ENCODE assay signal across 8 cellular contexts in genomic region chr19:44164673-44165512, GRCh38. TPM values are rescaled to one million over a fixed set of nuclear protein-coding genes. Genes with fewer than 3 reads are reported as not detected.
DNase-seq lines count a peak whose midpoint lies in the region; ATAC-seq lines count a peak whose summit lies in the region.

Gene ZNF226 (plus strand): TSS chr19:44165100. CDS start chr19:44170081, 4,981 bp downstream.

- peak; percentile 89 for ATAC-seq in GM19455 (IDR thresholded peaks at IDR 0.05; ENCODE audit: unreplicated experiment)

- peak within 1 kb of the TSS; percentile 58 for H3K4me2 ChIP-seq in mesenchymal stem cell (ENCODE audit: low read length, poor library complexity, severe bottlenecking)

- peak within 1 kb of the TSS; percentile 98 for H2BK15ac ChIP-seq in mesenchymal stem cell (ENCODE audit: low read depth, poor library complexity, severe bottlenecking)

- H3K79me1 ChIP-seq in mesenchymal stem cell (replicated peaks; ENCODE audit: low read length, poor library complexity, severe bottlenecking), result peaks cover 18% of the 10 kb centered on the region

- peak within 1 kb of the TSS; percentile 94 to 98 (median 98) for H3K4me3 Mint-ChIP-seq in CD4-positive, alpha-beta memory T cell

- H4K91ac ChIP-seq in mesenchymal stem cell (ENCODE audit: low read length), result no peak within 1 kb of the TSS

- no peak within 1 kb of the TSS for H2BK5ac ChIP-seq in mesenchymal stem cell (ENCODE audit: low read depth, low read length, poor library complexity, severe bottlenecking)

- H3K18ac ChIP-seq in mesenchymal stem cell (ENCODE audit: low read depth in 1 of 2, low read length in 2 of 2), result peak within 1 kb of the TSS; percentile 70 to 95

- H3K36me3 Mint-ChIP-seq in CD4-positive, alpha-beta memory T cell, result peaks cover 48 to 49% of the 10 kb centered on the region in 2 donors

- peak within 1 kb of the TSS; percentile 56 for H2BK120ac ChIP-seq in mesenchymal stem cell (ENCODE audit: low read depth, low read length)

- 1% methylated on average over 22 of the region's 32 CpGs for WGBS in mesenchymal stem cell

- H2BK12ac ChIP-seq in mesenchymal stem cell (ENCODE audit: low read length in 2 of 2), result no peak within 1 kb of the TSS

- H3K27ac Mint-ChIP-seq in CD4-positive, alpha-beta memory T cell, result peak within 1 kb of the TSS; percentile 82 to 98 (median 96)

- H2AFZ ChIP-seq in mesenchymal stem cell (ENCODE audit: low read depth, low read length), result peak within 1 kb of the TSS; percentile 46

- peaks cover 0 to 1% of the 10 kb centered on the region in 2 donors for H3K27me3 Mint-ChIP-seq in CD4-positive, alpha-beta memory T cell

- H3K9ac ChIP-seq in endocrine pancreas (ENCODE audit: control insufficient read depth, insufficient read depth, low read length) (peak within 1 kb of the TSS; percentile 99), mesenchymal stem cell (ENCODE audit: low read length) (peak within 1 kb of the TSS; percentile 96)

- intact Hi-C loops in CD4-positive, alpha-beta memory T cell (cut with micrococcal nuclease), result loop anchor here (1.0 kb wide), 7 partner anchors 24 to 163 kb away; partner anchors contain the start of genes ZNF224, ZNF225, ZNF227 and ZNF230

- CTCF ChIA-PET in CD4-positive, alpha-beta memory T cell (lab: Charles Lee; ENCODE audit: partially characterized antibody), result interaction anchor here (1.0 to 1.4 kb wide), 2 partner anchors 47 to 62 kb away, joined by 3 read pairs; partner anchors contain the start of gene ZNF227

- no peak within 1 kb of the TSS for H3K23ac ChIP-seq in mesenchymal stem cell (ENCODE audit: low read length in 2 of 2)

- H4K8ac ChIP-seq in mesenchymal stem cell (ENCODE audit: low read length), result peak within 1 kb of the TSS; percentile 99

- H3K4me1 Mint-ChIP-seq in CD4-positive, alpha-beta memory T cell, result peaks cover 21 to 34% (median 27%) of the 10 kb centered on the region in 4 donors

- POLR2A ChIA-PET in CD4-positive, alpha-beta memory T cell (lab: Charles Lee; ENCODE audit: partially characterized antibody), result interaction anchor here (0.6 to 4.5 kb wide), 15 partner anchors 11 to 352 kb away, joined by 3 to 35 read pairs (median 6); partner anchors contain the start of genes ZNF180, ZNF224, ZNF225 and ZNF227

- H3K14ac ChIP-seq in mesenchymal stem cell (ENCODE audit: low read length in 2 of 2), result no peak within 1 kb of the TSS

- peaks cover 3 to 23% of the 10 kb centered on the region in 2 donors for H3K9me3 ChIP-seq in CD4-positive, alpha-beta memory T cell (ENCODE audit: control insufficient read depth in 1 of 2, low read length in 2 of 2)
- peaks cover 2% of the 10 kb centered on the region for H3K9me3 ChIP-seq in endocrine pancreas (ENCODE audit: control insufficient read depth, low read length)
- H3K9me3 ChIP-seq in mesenchymal stem cell (ENCODE audit: control insufficient read depth, low read length), result peaks cover 30% of the 10 kb centered on the region

- peak within 1 kb of the TSS; percentile 32 to 80 for H3K4ac ChIP-seq in mesenchymal stem cell (ENCODE audit: low read depth in 1 of 2, low read length in 2 of 2)

- peak within 1 kb of the TSS; percentile 75 to 81 for H3K4me3 ChIP-seq in CD4-positive, alpha-beta memory T cell (ENCODE audit: low read length in 2 of 2)
- H3K4me3 ChIP-seq in endocrine pancreas (ENCODE audit: control insufficient read depth, insufficient read depth, low read length), result peak within 1 kb of the TSS; percentile 99
- peak within 1 kb of the TSS; percentile 68 to 89 for H3K4me3 ChIP-seq in mesenchymal stem cell (ENCODE audit: insufficient read depth in 1 of 2, low read depth in 1 of 2, low read length in 2 of 2)

- peaks cover 17% of the 10 kb centered on the region for H3K36me3 ChIP-seq in CD4-positive, alpha-beta memory T cell (ENCODE audit: insufficient read depth, low read length)
- H3K36me3 ChIP-seq in endocrine pancreas (ENCODE audit: control insufficient read depth, insufficient read depth, low read length) (peaks cover 17% of the 10 kb centered on the region), mesenchymal stem cell (ENCODE audit: control insufficient read depth in 1 of 2, insufficient read depth in 2 of 2, low read depth in 1 of 2, low read length in 2 of 2) (peaks cover 17 to 36% of the 10 kb centered on the region in 2 experiments)

- peaks cover 23% of the 10 kb centered on the region for H3K4me1 ChIP-seq in CD4-positive, alpha-beta memory T cell (ENCODE audit: insufficient read depth, low read length)
- H3K4me1 ChIP-seq in endocrine pancreas (ENCODE audit: control insufficient read depth, insufficient read depth, low read length) (no peaks in the 10 kb centered on the region), mesenchymal stem cell (ENCODE audit: control insufficient read depth, insufficient read depth, low read depth, low read length) (peaks cover 1% of the 10 kb centered on the region)

- DNase-seq in CD4-positive, alpha-beta memory T cell, result peak; percentile 76 to 84 (median 82)
- DNase-seq in HS-5 (ENCODE audit: low read depth) (peak; percentile 91), mesenchymal stem cell (peak; percentile 99)
- peak; percentile 76 for DNase-seq in NK-92 treated with Interleukin-12 subunit alpha and Interleukin-12 subunit beta, amount 100 ng/mL, for 24 hours (lab: John Stamatoyannopoulos, UW)
- DNase-seq in activated CD8-positive, alpha-beta memory T cell treated with anti-CD3 and anti-CD28 coated beads for 4 hours (ENCODE audit: low read depth in 2 of 2), result peak; percentile 61 to 82
- DNase-seq in stimulated activated CD8-positive, alpha-beta memory T cell treated with anti-CD3 and anti-CD28 coated beads, Interleukin-12 subunit alpha, Interleukin-12 subunit beta, amount 100 ng/mL, for 4 hours (ENCODE audit: low read depth), result peak; percentile 67

- H3K9me3 Mint-ChIP-seq in CD4-positive, alpha-beta memory T cell, result peaks cover 6 to 90% (median 70%) of the 10 kb centered on the region in 8 donors

- H2AK5ac ChIP-seq in mesenchymal stem cell (ENCODE audit: low read length, severe bottlenecking), result no peak within 1 kb of the TSS

- H3K27ac ChIP-seq in CD4-positive, alpha-beta memory T cell (ENCODE audit: low read depth, low read length), result peak within 1 kb of the TSS; percentile 68
- H3K27ac ChIP-seq in mesenchymal stem cell (ENCODE audit: low read length, poor library complexity, severe bottlenecking), result peak within 1 kb of the TSS; percentile 95

- H3K27me3 ChIP-seq in CD4-positive, alpha-beta memory T cell (ENCODE audit: insufficient read depth, low read length), result no peaks in the 10 kb centered on the region
- H3K27me3 ChIP-seq in endocrine pancreas (ENCODE audit: control insufficient read depth, insufficient read depth, low read length), result no peaks in the 10 kb centered on the region
- no peaks in the 10 kb centered on the region for H3K27me3 ChIP-seq in mesenchymal stem cell (ENCODE audit: control insufficient read depth in 1 of 2, insufficient read depth in 1 of 2, low read length in 2 of 2)

RNA-seq across cellular contexts. Expression of gene ZNF226, which starts in this region (rescaled TPM):
- total RNA-seq in CD4-positive, alpha-beta memory T cell, result 10 to 100 TPM; 51.0 to 55.6 TPM
- 10 to 100 TPM; 23.4 to 25.2 TPM for polyA plus RNA-seq in CD4-positive, alpha-beta memory T cell
- polyA plus RNA-seq in mesenchymal stem cell (2013, experiment 1 of 2), result 28.1 TPM
- polyA plus RNA-seq in mesenchymal stem cell (2013, experiment 2 of 2), result 31.4 TPM

Comparison
In these comparisons a context has a peak if more than half of its experiments do, and no peak if none do; other contexts are left out.
1. Peak in every context shown above with its lines: DNase-seq, ATAC-seq, H3K4me3 ChIP-seq and H3K27ac ChIP-seq.